Comparison of ENCODE assay signal across 1 cellular context in the genomic region with DNA sequence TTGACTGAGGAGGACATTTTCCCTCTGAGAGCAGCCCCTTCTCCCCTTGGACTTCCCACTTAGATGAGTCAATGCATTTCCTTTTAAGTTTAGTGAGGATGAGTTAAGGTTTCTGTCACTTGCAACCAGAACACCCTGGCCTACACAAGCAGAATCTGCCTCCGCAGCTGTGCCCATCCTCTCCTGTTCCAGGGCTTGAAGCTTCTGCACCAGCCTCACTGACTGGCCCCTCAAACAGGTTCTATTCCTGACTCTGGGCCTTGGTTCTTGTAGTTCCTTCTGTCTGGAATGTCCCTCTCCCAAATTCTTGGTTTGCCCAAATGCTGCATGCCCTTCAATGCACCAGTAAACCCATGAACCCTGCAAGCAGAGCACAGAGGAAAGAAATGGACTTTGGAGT.
TF ChIP-seq lines count a peak whose summit lies in the region.

No MANE protein-coding gene starts in this region.

TF ChIP-seq in IMR-90, 13 proteins besides CTCF, POLR2A, EP300 and RAD21 (continued from another document):
- TF ChIP-seq, protein P1, sequence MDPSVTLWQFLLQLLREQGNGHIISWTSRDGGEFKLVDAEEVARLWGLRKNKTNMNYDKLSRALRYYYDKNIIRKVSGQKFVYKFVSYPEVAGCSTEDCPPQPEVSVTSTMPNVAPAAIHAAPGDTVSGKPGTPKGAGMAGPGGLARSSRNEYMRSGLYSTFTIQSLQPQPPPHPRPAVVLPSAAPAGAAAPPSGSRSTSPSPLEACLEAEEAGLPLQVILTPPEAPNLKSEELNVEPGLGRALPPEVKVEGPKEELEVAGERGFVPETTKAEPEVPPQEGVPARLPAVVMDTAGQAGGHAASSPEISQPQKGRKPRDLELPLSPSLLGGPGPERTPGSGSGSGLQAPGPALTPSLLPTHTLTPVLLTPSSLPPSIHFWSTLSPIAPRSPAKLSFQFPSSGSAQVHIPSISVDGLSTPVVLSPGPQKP (IDR thresholded peaks at IDR 0.05; ENCODE audit: borderline replicate concordance, low read depth, low read length) = no peak
- TF ChIP-seq CHD1 (IDR thresholded peaks at IDR 0.05; ENCODE audit: low read depth, low read length) = no peak
